Comparison of ENCODE assay signal across 23 cellular contexts in genomic region chr14:36151335-36151734, GRCh38.
"Had no signal": no experiment of that assay in that cellular context is flagged by ENCODE, and none has a peak within 500 bp of the region (broad histone marks: within the 10 kb centered on the region; RNA-seq: fewer than 3 reads in every experiment).

No MANE protein-coding gene starts in this region.

- H3K36me3 ChIP-seq: colonic mucosa, esophagus muscularis mucosa, esophagus squamous epithelium, gastrocnemius medialis, gastroesophageal sphincter, heart left ventricle, heart right ventricle had no signal

- H3K9me3 ChIP-seq: colonic mucosa, gastrocnemius medialis had no signal

- DNase-seq: colonic mucosa; cortex of kidney; dermis blood vessel endothelial cell; dorsolateral prefrontal cortex; effector CD4-positive, alpha-beta T cell; effector CD8-positive, alpha-beta T cell; effector memory CD4-positive, alpha-beta T cell; effector memory CD8-positive, alpha-beta T cell; endodermal cell; erythroblast; esophagus squamous epithelium; foreskin fibroblast; foreskin keratinocyte; foreskin melanocyte; gastrocnemius medialis; glutamatergic neuron; head of caudate nucleus; heart left ventricle; heart right ventricle had no signal

- H3K4me3 ChIP-seq: colonic mucosa, coronary artery, dorsolateral prefrontal cortex, esophagus muscularis mucosa, esophagus squamous epithelium, gastrocnemius medialis, gastroesophageal sphincter, heart left ventricle, heart right ventricle had no signal

- H3K4me1 ChIP-seq: colonic mucosa, esophagus muscularis mucosa, esophagus squamous epithelium, foreskin keratinocyte, gastrocnemius medialis, gastroesophageal sphincter, heart left ventricle, heart right ventricle had no signal

- H3K27ac ChIP-seq: colonic mucosa, coronary artery, dorsolateral prefrontal cortex, epithelial cell of prostate, esophagus muscularis mucosa, esophagus squamous epithelium, foreskin keratinocyte, gastrocnemius medialis, gastroesophageal sphincter, heart left ventricle, heart right ventricle had no signal
